Comparison of ENCODE assay signal across 16 cellular contexts in the genomic region with DNA sequence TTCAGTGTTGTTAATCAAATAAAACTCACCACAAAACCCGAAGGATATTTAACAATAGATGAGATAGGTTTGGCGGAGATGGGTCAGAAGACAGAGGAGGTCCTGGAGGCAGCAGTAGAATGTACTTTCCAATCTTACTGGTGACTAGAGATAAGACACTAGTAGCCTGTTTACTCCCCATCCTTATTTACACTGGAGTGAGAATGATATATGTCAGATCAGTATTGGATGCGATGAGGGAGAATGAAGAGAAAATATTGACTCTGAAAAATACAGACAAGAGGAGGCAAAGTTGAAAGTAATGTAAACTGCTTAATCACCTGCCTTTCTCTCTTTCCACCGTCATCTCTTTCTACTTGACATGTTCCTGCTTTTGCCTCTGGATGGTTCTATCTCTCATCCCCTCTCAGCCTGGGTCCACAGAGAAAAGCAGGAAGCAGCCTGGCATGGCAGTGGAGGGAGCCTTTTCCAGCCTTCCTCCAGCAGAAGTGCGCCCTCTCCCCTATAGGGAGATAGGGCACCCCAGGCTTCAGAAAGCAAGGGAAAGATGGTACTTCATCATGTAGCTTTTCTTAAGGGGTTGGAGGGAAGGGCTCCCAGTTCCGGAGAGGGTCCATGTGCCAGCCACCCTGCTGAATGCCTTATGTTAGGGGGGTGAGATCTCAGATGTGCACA.
"Had no signal": no experiment of that assay in that cellular context is flagged by ENCODE, and none has a peak within 500 bp of the region (broad histone marks: within the 10 kb centered on the region; RNA-seq: fewer than 3 reads in every experiment).

No MANE protein-coding gene starts in this region.

- H3K9me3 ChIP-seq: lower lobe of right lung, upper lobe of right lung had no signal

- H3K36me3 ChIP-seq: lower lobe of right lung, upper lobe of right lung had no signal

- H3K27ac ChIP-seq: epithelial cell of prostate, lower lobe of right lung, upper lobe of right lung had no signal

- H3K27me3 ChIP-seq: upper lobe of right lung had no signal

- FAIRE-seq: islet of Langerhans had no signal

- H3K4me3 ChIP-seq: lower lobe of right lung, upper lobe of right lung had no signal

- DNase-seq: activated CD4-positive, alpha-beta T cell treated with anti-CD3 and anti-CD28 coated beads, Interleukin-2, amount 50 U/mL, for 1 hour; activated CD4-positive, CD25-positive, alpha-beta regulatory T cell treated with anti-CD3 and anti-CD28 coated beads, Interleukin-2, amount 50 U/mL, for 72 hours; activated CD8-positive, alpha-beta memory T cell treated with anti-CD3 and anti-CD28 coated beads for 24 hours; activated CD8-positive, alpha-beta memory T cell treated with anti-CD3 and anti-CD28 coated beads, Interleukin-2, amount 50 U/mL, for 48 hours; activated gamma-delta T cell; endodermal cell; hippocampal formation; left cardiac atrium; lower lobe of right lung; midbrain; stimulated activated CD4-positive, alpha-beta T cell treated with anti-CD3 and anti-CD28 coated beads, Interleukin-2, amount 100 ng/mL, for 24 hours; stimulated activated naive CD8-positive, alpha-beta T cell treated with anti-CD3 and anti-CD28 coated beads, Interleukin-15, Interleukin-2, amounts not matched to agents 100 U/mL and 50 U/mL, for 24 hours; T1000; upper lobe of right lung had no signal
